Comparison of ENCODE assay signal across 22 cellular contexts in the genomic region with DNA sequence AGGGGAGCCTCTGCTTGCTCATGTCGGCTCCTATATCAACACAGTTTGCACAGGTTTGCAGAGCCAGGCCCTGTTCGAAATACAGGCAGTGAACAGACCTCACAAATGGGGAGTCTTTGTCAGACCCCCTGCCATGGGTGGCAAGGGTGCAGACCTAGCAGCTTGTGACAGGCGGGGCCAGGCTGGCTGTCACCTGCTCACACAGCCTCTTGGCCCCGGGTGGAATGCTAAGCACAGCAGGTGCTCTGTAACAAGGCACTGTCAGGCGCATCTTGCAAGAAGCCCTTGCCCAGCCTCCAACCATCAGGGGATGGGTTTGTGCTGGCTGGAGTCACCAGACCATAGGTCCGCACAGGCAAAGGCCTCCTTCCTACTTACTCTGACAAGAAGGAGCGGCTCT. TPM values are rescaled to one million over a fixed set of nuclear protein-coding genes. Genes with fewer than 3 reads are reported as not detected.
DNase-seq lines count a peak whose midpoint lies in the region.
"Had no signal": no experiment of that assay in that cellular context is flagged by ENCODE, and none has a peak within 500 bp of the region (broad histone marks: within the 10 kb centered on the region; RNA-seq: fewer than 3 reads in every experiment).

No MANE protein-coding gene starts in this region.

- H3K36me3 ChIP-seq in MG63 = no peaks in the 10 kb centered on the region
- H3K36me3 ChIP-seq: brain microvascular endothelial cell, SJSA1, vagina had no signal

- no peaks in the 10 kb centered on the region for H3K9me3 ChIP-seq in MG63
- H3K9me3 ChIP-seq: gastroesophageal sphincter, left lung, SJSA1, testis, vagina had no signal

- intact Hi-C loops in posterior vena cava (cut with DNase I) = no loop called here

- H3K27ac ChIP-seq in cingulate gyrus (ENCODE audit: low read depth, low read length) (peak overlapping the region; percentile 83), substantia nigra (ENCODE audit: low read depth, low read length, poor library complexity, severe bottlenecking) (peak overlapping the region; percentile 92)
- H3K27ac ChIP-seq: brain microvascular endothelial cell, C4-2B, gastroesophageal sphincter, left lung, SJSA1, testis, vagina had no signal

- H3K4me3 ChIP-seq in MG63 = no peak overlapping the region
- H3K4me3 ChIP-seq: gastroesophageal sphincter, left lung, SJSA1, vagina had no signal

- DNase-seq in NCI-H510A treated with DMSO at 0.1 percent for 48 hours (lab: John Stamatoyannopoulos, UW) = peak; percentile 35
- no peak for DNase-seq in NCI-H510A (lab: John Stamatoyannopoulos, UW)
- DNase-seq in NCI-H2171 treated with DMSO at 0.1 percent for 48 hours (lab: John Stamatoyannopoulos, UW) = peak; percentile 82
- peak in 5 of 49 donors; percentile 8 to 81 (median 37) for DNase-seq in substantia nigra (lab: John Stamatoyannopoulos, UW)
- no peak for DNase-seq in MG63
- no peak for DNase-seq in amygdala (lab: John Stamatoyannopoulos, UW)
- no peak for DNase-seq in posterior vena cava (ENCODE audit: low spot score)
- DNase-seq: activated CD4-positive, alpha-beta T cell treated with anti-CD3 and anti-CD28 coated beads for 1 hour; activated T-cell treated with anti-CD3 and anti-CD28 coated beads, Interleukin-2, amount 50 U/mL, for 24 hours; brain microvascular endothelial cell; hypothalamus; NCI-H1694 treated with DMSO at 0.1 percent for 48 hours; NCI-H446; occipital lobe; T-cell; testis had no signal

- no peaks in the 10 kb centered on the region for H3K27me3 ChIP-seq in MG63
- H3K27me3 ChIP-seq: brain microvascular endothelial cell, gastroesophageal sphincter, left lung, SJSA1, testis, vagina had no signal

RNA-seq across cellular contexts. Expression of gene BDH1, which starts 47.3 kb away (rescaled TPM):
- total RNA-seq in MG63 (2014; rRNA removed; shearing (Covaris generic); ENCODE audit: low replicate concordance) = 2.2 and 23.5 TPM in 2 replicates
- 1 to 10 TPM; 3.1 to 3.4 TPM for total RNA-seq in posterior vena cava

Comparison
In these comparisons a context has a peak if more than half of its experiments do, and no peak if none do; other contexts are left out.
1. DNase-seq: peak in NCI-H510A treated with DMSO at 0.1 percent for 48 hours (single experiment) and NCI-H2171 treated with DMSO at 0.1 percent for 48 hours (single experiment); none in NCI-H510A (single experiment), MG63 (single experiment), amygdala (0 of 56) and posterior vena cava (single experiment).